Comparison of ENCODE assay signal across 18 cellular contexts in genomic region chr11:34219862-34220490, GRCh38.
"Had no signal": no experiment of that assay in that cellular context is flagged by ENCODE, and none has a peak within 500 bp of the region (broad histone marks: within the 10 kb centered on the region; RNA-seq: fewer than 3 reads in every experiment).

No MANE protein-coding gene starts in this region.

- H3K27ac Mint-ChIP-seq: activated T-helper 2 cell treated with anti-CD3 and anti-CD28 coated beads, Interferon-gamma antibody, Interleukin-2, Interleukin-4, amounts not matched to agents 10 μg/mL and 5 μg/mL and 100 μg/mL, durations not matched to agents 14 hours and 24 hours and 36 hours; T-cell had no signal

- H3K9me3 Mint-ChIP-seq: activated T-helper 2 cell treated with anti-CD3 and anti-CD28 coated beads, Interferon-gamma antibody, Interleukin-2, Interleukin-4, amounts not matched to agents 10 μg/mL and 5 μg/mL and 100 μg/mL, durations not matched to agents 14 hours and 24 hours and 36 hours; neural crest cell; T-cell had no signal

- H3K36me3 Mint-ChIP-seq: T-cell had no signal

- H3K4me3 Mint-ChIP-seq: neural crest cell, T-cell had no signal

- H3K27ac ChIP-seq: hepatocyte, SK-N-MC, transverse colon had no signal

- H3K9me3 ChIP-seq: transverse colon had no signal

- ATAC-seq: T-cell had no signal

- DNase-seq: activated CD4-positive, CD25-positive, alpha-beta regulatory T cell treated with anti-CD3 and anti-CD28 coated beads, Interleukin-2, amount 50 U/mL, for 72 hours; activated naive CD4-positive, alpha-beta T cell treated with anti-CD3 and anti-CD28 coated beads, Interleukin-2, amount 50 U/mL, for 16 hours; activated T-cell treated with anti-CD3 and anti-CD28 coated beads for 4 hours; cortex of kidney; effector CD8-positive, alpha-beta T cell; kidney; midbrain; small intestine; stimulated activated CD4-positive, alpha-beta T cell treated with anti-CD3 and anti-CD28 coated beads, Interleukin-4, amount 100 ng/mL, for 24 hours; stimulated activated naive CD4-positive, alpha-beta T cell treated with Interleukin-2 at 50 U/mL for 16 hours; substantia nigra; T-cell; transverse colon had no signal

- H3K27me3 ChIP-seq: hepatocyte, transverse colon had no signal

- H3K4me3 ChIP-seq: hepatocyte, lung, SK-N-MC, transverse colon had no signal

- H3K36me3 ChIP-seq: transverse colon had no signal
